Comparison of ENCODE assay signal across 8 cellular contexts in the genomic region with DNA sequence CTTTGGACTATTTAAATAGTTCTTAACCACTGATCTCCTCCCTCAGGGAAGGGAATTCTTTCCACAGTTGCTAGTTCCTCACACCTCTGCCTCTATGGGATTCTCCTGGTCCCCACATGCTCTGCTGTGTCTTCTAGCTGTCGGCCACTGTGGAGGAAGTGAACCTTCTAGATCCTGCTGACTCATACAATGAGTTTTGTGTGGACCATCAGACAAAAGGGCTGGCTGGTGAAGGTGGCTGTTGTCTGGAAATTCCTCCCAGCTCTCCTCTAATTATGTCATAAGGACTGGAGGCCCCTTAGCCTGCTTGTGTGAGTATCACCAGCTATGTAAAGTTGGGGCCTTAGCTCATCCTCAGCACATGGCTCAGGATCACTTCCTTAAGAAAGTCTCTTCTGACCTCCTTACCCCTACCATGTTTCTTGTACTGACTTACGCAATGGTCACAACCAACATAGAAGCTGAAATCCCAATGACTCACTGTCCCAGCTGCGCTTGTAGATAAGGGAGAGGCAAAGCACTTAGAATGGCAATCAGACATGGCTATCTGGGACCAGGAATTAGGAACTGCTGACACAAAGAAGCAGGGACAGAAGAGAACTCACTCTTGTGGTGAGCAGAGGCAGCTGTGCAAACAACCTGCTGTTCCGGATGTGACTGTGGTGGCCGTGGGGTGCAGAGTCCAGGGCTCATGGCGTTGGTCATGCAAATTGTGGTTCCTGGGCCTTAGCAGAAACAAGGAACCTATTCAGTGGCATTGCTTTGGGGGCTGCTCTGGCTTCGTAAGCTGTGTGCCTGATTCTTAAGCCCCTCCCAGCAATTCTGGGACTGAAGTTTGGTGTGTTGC. TPM values are rescaled to one million over a fixed set of nuclear protein-coding genes. Genes with fewer than 3 reads are reported as not detected.
A peak's percentile ranks its signal among the peaks of the same experiment; 100 is the strongest.
DNase-seq lines count a peak whose midpoint lies in the region; ATAC-seq and TF ChIP-seq lines count a peak whose summit lies in the region.

No MANE protein-coding gene starts in this region.

- H3K27me3 ChIP-seq in Caco-2 (replicated peaks; ENCODE audit: control insufficient read depth, insufficient read depth, low read length) (no peaks in the 10 kb centered on the region), colonic mucosa (no peaks in the 10 kb centered on the region), lower lobe of right lung (ENCODE audit: low read depth) (no peaks in the 10 kb centered on the region), upper lobe of left lung (no peaks in the 10 kb centered on the region)

- intact Hi-C loops in Caco-2 (cut with micrococcal nuclease; ENCODE audit: unreplicated experiment) (loop anchor here (1.0 to 2.0 kb wide), 4 partner anchors 9 to 519 kb away; no protein-coding TSS in a partner anchor), colonic mucosa (cut with DNase I) (no loop called here), lower lobe of right lung (cut with DNase I) (no loop called here)

- H3K4me3 Mint-ChIP-seq in Caco-2 (ENCODE audit: unreplicated experiment), result peak overlapping the region; percentile 78

- TF ChIP-seq EP300 in upper lobe of left lung (IDR thresholded peaks at IDR 0.05), result peak in 2 of 4 donors; percentile 53 to 87

- peaks cover under 1% of the 10 kb centered on the region for H3K9me3 Mint-ChIP-seq in Caco-2 (ENCODE audit: unreplicated experiment)

- CTCF ChIA-PET in Caco-2 (lab: Charles Lee), result interaction anchor here (0.6 to 1.8 kb wide), 7 partner anchors 36 to 472 kb away, joined by 3 to 4 read pairs (median 3); no protein-coding TSS in a partner anchor

- BruUV-seq in Caco-2 (replicated peaks; lab: Mats Ljungman, UMichigan), result no TSS peak

- 29 to 59% methylated on average over 7 of the region's 7 CpGs for WGBS in upper lobe of left lung, 2 donors

- H3K36me3 ChIP-seq in Caco-2 (ENCODE audit: control insufficient read depth, insufficient read depth, low read length), result no peaks in the 10 kb centered on the region
- no peaks in the 10 kb centered on the region for H3K36me3 ChIP-seq in colonic mucosa
- H3K36me3 ChIP-seq in lower lobe of right lung, result no peaks in the 10 kb centered on the region
- H3K36me3 ChIP-seq in upper lobe of left lung, result no peaks in the 10 kb centered on the region

- peak overlapping the region in 1 of 2 donors; percentile 43 for H3K9ac ChIP-seq in colonic mucosa (ENCODE audit: low read depth in 2 of 2, low read length in 2 of 2)

- H3K4me1 Mint-ChIP-seq in Caco-2 (ENCODE audit: low read depth, unreplicated experiment), result peaks cover 48% of the 10 kb centered on the region

- POLR2A ChIA-PET in Caco-2 (lab: Charles Lee), result interaction anchor here (0.6 to 4.0 kb wide), 6 partner anchors 85 to 249 kb away, joined by 3 to 25 read pairs (median 6); a partner anchor contains a TSS

- ATAC-seq in GM19351 (IDR thresholded peaks at IDR 0.05; ENCODE audit: unreplicated experiment) (peak; percentile 75), HG03354 (IDR thresholded peaks at IDR 0.05; ENCODE audit: poor library complexity, severe bottlenecking, unreplicated experiment) (peak; percentile 78), lower lobe of right lung (peak; percentile 40 to 87), upper lobe of left lung (ENCODE audit: low FRiP score in 2 of 2) (peak; percentile 73 to 86)

- H3K27ac ChIP-seq in colonic mucosa (peak overlapping the region; percentile 82), lower lobe of right lung (peak overlapping the region; percentile 79), upper lobe of left lung (peak overlapping the region; percentile 73 to 83 (median 78))

- H3K9me3 ChIP-seq in Caco-2, result no peaks in the 10 kb centered on the region
- H3K9me3 ChIP-seq in colonic mucosa, result no peaks in the 10 kb centered on the region
- H3K9me3 ChIP-seq in lower lobe of right lung, result no peaks in the 10 kb centered on the region
- no peaks in the 10 kb centered on the region for H3K9me3 ChIP-seq in upper lobe of left lung

- no peak overlapping the region for H3K4me3 ChIP-seq in Caco-2 (ENCODE audit: low read depth, low read length)
- H3K4me3 ChIP-seq in colonic mucosa, result no peak overlapping the region
- H3K4me3 ChIP-seq in lower lobe of right lung, result no peak overlapping the region
- no peak overlapping the region for H3K4me3 ChIP-seq in upper lobe of left lung

- H3K4me1 ChIP-seq in Caco-2, result peaks cover 52% of the 10 kb centered on the region
- H3K4me1 ChIP-seq in colonic mucosa, result peaks cover 13% of the 10 kb centered on the region
- peaks cover 40% of the 10 kb centered on the region for H3K4me1 ChIP-seq in lower lobe of right lung
- peaks cover 0 to 16% (median 9%) of the 10 kb centered on the region in 4 donors for H3K4me1 ChIP-seq in upper lobe of left lung

- H3K27me3 Mint-ChIP-seq in Caco-2 (ENCODE audit: insufficient read depth, unreplicated experiment), result no peaks in the 10 kb centered on the region

- no peak for TF ChIP-seq CTCF in Caco-2 (IDR thresholded peaks at IDR 0.05; ENCODE audit: insufficient read depth in 1 of 2, low read depth in 1 of 2, low read length in 1 of 2, severe bottlenecking in 1 of 2, unreplicated experiment in 1 of 2)
- TF ChIP-seq CTCF in colonic mucosa (IDR thresholded peaks at IDR 0.05), result no peak
- TF ChIP-seq CTCF in lower lobe of right lung (IDR thresholded peaks at IDR 0.05), result no peak
- TF ChIP-seq CTCF in upper lobe of left lung (IDR thresholded peaks at IDR 0.05), result no peak

- peak; percentile 94 to 98 for DNase-seq in Caco-2
- peak; percentile 97 to 98 for DNase-seq in NOMO-1 (lab: John Stamatoyannopoulos, UW; ENCODE audit: unreplicated experiment in 2 of 2)
- DNase-seq in colonic mucosa, result peak; percentile 88
- DNase-seq in lower lobe of right lung, result peak; percentile 81
- peak in 1 of 2 donors; percentile 80 for DNase-seq in upper lobe of left lung
- DNase-seq in NCI-H1930 (lab: John Stamatoyannopoulos, UW), result no peak

- peak overlapping the region; percentile 95 for H3K27ac Mint-ChIP-seq in Caco-2 (ENCODE audit: unreplicated experiment)

- peak in 1 of 4 donors; percentile 45 for TF ChIP-seq POLR2A in upper lobe of left lung (IDR thresholded peaks at IDR 0.05)

- peaks cover 34% of the 10 kb centered on the region for H3K36me3 Mint-ChIP-seq in Caco-2 (ENCODE audit: insufficient read depth, unreplicated experiment)

RNA-seq across cellular contexts. Expression of a gene that starts 2.5 kb away (rescaled TPM):
- 87.7 and 96.7 TPM in 2 replicates for total RNA-seq in Caco-2 (2022)
- 10 to 100 TPM in 1 of 2 donors, 1 to 10 TPM in 1; 9.5 to 12.8 TPM for total RNA-seq in colonic mucosa
- 24.7 TPM for total RNA-seq in lower lobe of right lung
- 10 to 100 TPM; 10.5 to 86.5 (median 24.3) TPM for total RNA-seq in upper lobe of left lung

Comparison
In these comparisons a context has a peak if more than half of its experiments do, and no peak if none do; other contexts are left out.
1. DNase-seq: peak in Caco-2 (2 of 2), NOMO-1 (2 of 2), colonic mucosa (single experiment) and lower lobe of right lung (single experiment); none in NCI-H1930 (0 of 2).
2. Peak in every context shown above with its lines, with median percentiles within 50 percentile points of each other: ATAC-seq and H3K27ac ChIP-seq.